Comparison of ENCODE assay signal across 8 cellular contexts in genomic region chr11:19953909-19954308, GRCh38.
A peak's percentile ranks its signal among the peaks of the same experiment; 100 is the strongest.
DNase-seq lines count a peak whose midpoint lies in the region; ATAC-seq and TF ChIP-seq lines count a peak whose summit lies in the region.

No MANE protein-coding gene starts in this region.

- intact Hi-C loops in ascending aorta (cut with DNase I), result loop anchor here (5.0 kb wide), 1 partner anchor 158 kb away; no protein-coding TSS in a partner anchor

- H3K36me3 ChIP-seq in ascending aorta (peaks cover 18 to 37% of the 10 kb centered on the region in 2 donors), iPS-18a (ENCODE audit: control insufficient read depth, low read depth, low read length) (peaks cover 19% of the 10 kb centered on the region), tibial nerve (peaks cover 0 to 11% (median 0%) of the 10 kb centered on the region in 3 donors)

- peak; percentile 77 for DNase-seq in AG20443 (ENCODE audit: low spot score)
- DNase-seq in LNCaP clone FGC (ENCODE audit: low read depth), result no peak
- no peak for DNase-seq in ascending aorta (ENCODE audit: low spot score in 2 of 2)
- no peak for DNase-seq in tibial nerve (ENCODE audit: low spot score in 2 of 2)
- no peak for DNase-seq in NCI-H345 (lab: John Stamatoyannopoulos, UW)
- DNase-seq in stimulated activated CD4-positive, alpha-beta T cell treated with anti-CD3 and anti-CD28 coated beads, Interleukin-12 subunit alpha, Interleukin-12 subunit beta, amount 100 ng/mL, for 4 hours, result no peak

- H3K9ac ChIP-seq in iPS-18a (ENCODE audit: low read length), result peak overlapping the region; percentile 14

- no peak for TF ChIP-seq POLR2A in tibial nerve (IDR thresholded peaks at IDR 0.05)

- no peaks in the 10 kb centered on the region for H3K9me3 ChIP-seq in ascending aorta
- no peaks in the 10 kb centered on the region for H3K9me3 ChIP-seq in iPS-18a (ENCODE audit: control insufficient read depth, low read depth, low read length)
- no peaks in the 10 kb centered on the region for H3K9me3 ChIP-seq in tibial nerve

- TF ChIP-seq CTCF in LNCaP clone FGC (IDR thresholded peaks at IDR 0.05; ENCODE audit: control insufficient read depth, extremely low read depth, insufficient read depth), result peak; percentile 38
- peak in 2 of 3 experiments; percentile 34 to 55 for TF ChIP-seq CTCF in ascending aorta (IDR thresholded peaks at IDR 0.05)
- TF ChIP-seq CTCF in tibial nerve (IDR thresholded peaks at IDR 0.05), result peak in 3 of 5 experiments; percentile 13 to 33 (median 22)

- H3K4me1 ChIP-seq in ascending aorta, result peaks cover 22 to 56% of the 10 kb centered on the region in 2 donors
- peaks cover 42% of the 10 kb centered on the region for H3K4me1 ChIP-seq in iPS-18a (ENCODE audit: control insufficient read depth, low read depth, low read length)
- peaks cover 0 to 49% (median 5%) of the 10 kb centered on the region in 4 donors for H3K4me1 ChIP-seq in tibial nerve

- ATAC-seq in HG02571 (IDR thresholded peaks at IDR 0.05; ENCODE audit: unreplicated experiment), result no peak

- TF ChIP-seq EP300 in tibial nerve (IDR thresholded peaks at IDR 0.05), result no peak

- H3K27me3 ChIP-seq in ascending aorta (no peaks in the 10 kb centered on the region), iPS-18a (ENCODE audit: control insufficient read depth, insufficient read depth, low read length) (no peaks in the 10 kb centered on the region), tibial nerve (no peaks in the 10 kb centered on the region)

- WGBS in tibial nerve, 2 donors, result 41 to 48% methylated on average over 2 of the region's 2 CpGs

- H3K4me3 ChIP-seq in LNCaP clone FGC (ENCODE audit: low read depth, low read length) (no peak overlapping the region), ascending aorta (no peak overlapping the region), iPS-18a (ENCODE audit: low read length) (no peak overlapping the region), tibial nerve (no peak overlapping the region)

- H3K27ac ChIP-seq in ascending aorta (peak overlapping the region; percentile 36 to 67), iPS-18a (ENCODE audit: low read length) (peak overlapping the region; percentile 68), tibial nerve (no peak overlapping the region)

Comparison
In these comparisons a context has a peak if more than half of its experiments do, and no peak if none do; other contexts are left out.
1. H3K27ac ChIP-seq: peak in ascending aorta (2 of 2) and iPS-18a (single experiment); none in tibial nerve (0 of 4).
2. Peak in every context shown above with its lines, with median percentiles within 50 percentile points of each other: CTCF ChIP-seq.